Comparison of ENCODE assay signal across 1 cellular context in the genomic region with DNA sequence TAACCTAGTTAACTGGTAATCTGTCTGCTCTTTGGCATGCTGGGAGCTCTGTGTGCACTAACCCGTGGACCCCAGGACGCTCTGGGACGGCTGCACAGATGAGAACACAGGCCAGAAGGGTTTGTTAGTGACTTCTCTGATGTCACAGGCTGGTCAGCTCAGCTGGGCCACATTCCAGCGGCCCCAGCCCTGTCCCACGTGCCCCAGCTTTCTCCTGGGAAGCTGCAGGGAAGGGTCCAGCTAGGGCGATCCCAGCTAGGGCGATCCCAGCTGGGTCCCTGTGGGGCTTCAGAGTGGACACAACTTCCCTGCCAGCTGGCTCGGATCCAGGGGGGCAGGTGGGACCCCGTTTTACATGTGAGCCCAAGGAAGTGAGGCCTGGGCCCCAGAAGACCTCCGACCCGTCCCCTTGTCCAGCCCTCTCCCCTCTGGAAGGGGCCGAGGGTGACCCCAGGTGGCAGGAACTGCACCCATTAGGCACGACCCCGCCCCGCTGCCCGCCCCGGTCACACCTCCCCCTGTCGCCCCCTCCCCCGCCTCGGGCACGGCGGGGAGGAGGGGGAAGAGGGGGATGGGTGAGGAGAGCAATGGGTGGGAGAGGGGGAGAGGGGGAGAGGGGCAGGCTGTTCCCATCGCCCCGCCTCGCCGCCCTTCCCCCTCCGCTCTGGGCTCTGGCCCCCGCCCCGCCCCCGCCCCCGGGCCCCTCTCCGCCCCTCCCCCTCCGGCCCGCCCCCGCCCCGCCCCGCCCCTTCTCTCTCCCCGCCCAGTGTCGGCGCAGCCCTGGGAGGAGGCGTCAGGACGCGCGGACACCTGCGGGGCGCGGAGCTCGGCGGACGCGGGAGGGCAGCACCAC.
TF ChIP-seq lines count a peak whose summit lies in the region.

No MANE protein-coding gene starts in this region.

TF ChIP-seq in HepG2, 621 proteins besides CTCF, POLR2A, EP300 and RAD21 (continued from another document and continues in another):
- TF ChIP-seq, protein P1, sequence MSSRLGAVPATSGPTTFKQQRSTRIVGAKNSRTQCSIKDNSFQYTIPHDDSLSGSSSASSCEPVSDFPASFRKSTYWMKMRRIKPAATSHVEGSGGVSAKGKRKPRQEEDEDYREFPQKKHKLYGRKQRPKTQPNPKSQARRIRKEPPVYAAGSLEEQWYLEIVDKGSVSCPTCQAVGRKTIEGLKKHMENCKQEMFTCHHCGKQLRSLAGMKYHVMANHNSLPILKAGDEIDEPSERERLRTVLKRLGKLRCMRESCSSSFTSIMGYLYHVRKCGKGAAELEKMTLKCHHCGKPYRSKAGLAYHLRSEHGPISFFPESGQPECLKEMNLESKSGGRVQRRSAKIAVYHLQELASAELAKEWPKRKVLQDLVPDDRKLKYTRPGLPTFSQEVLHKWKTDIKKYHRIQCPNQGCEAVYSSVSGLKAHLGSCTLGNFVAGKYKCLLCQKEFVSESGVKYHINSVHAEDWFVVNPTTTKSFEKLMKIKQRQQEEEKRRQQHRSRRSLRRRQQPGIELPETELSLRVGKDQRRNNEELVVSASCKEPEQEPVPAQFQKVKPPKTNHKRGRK (CRISPR knock-in tag; IDR thresholded peaks at IDR 0.05): no peak
- no peak for TF ChIP-seq DR1 (CRISPR knock-in tag; IDR thresholded peaks at IDR 0.05)
- no peak; the same call in 1 of the 2 replicates for TF ChIP-seq SSRP1 (CRISPR knock-in tag; IDR thresholded peaks at IDR 0.05)
- TF ChIP-seq, protein P2, sequence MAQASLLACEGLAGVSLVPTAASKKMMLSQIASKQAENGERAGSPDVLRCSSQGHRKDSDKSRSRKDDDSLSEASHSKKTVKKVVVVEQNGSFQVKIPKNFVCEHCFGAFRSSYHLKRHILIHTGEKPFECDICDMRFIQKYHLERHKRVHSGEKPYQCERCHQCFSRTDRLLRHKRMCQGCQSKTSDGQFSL (CRISPR knock-in tag; IDR thresholded peaks at IDR 0.05): no peak
- TF ChIP-seq, protein P3, sequence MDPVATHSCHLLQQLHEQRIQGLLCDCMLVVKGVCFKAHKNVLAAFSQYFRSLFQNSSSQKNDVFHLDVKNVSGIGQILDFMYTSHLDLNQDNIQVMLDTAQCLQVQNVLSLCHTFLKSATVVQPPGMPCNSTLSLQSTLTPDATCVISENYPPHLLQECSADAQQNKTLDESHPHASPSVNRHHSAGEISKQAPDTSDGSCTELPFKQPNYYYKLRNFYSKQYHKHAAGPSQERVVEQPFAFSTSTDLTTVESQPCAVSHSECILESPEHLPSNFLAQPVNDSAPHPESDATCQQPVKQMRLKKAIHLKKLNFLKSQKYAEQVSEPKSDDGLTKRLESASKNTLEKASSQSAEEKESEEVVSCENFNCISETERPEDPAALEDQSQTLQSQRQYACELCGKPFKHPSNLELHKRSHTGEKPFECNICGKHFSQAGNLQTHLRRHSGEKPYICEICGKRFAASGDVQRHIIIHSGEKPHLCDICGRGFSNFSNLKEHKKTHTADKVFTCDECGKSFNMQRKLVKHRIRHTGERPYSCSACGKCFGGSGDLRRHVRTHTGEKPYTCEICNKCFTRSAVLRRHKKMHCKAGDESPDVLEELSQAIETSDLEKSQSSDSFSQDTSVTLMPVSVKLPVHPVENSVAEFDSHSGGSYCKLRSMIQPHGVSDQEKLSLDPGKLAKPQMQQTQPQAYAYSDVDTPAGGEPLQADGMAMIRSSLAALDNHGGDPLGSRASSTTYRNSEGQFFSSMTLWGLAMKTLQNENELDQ (CRISPR knock-in tag; IDR thresholded peaks at IDR 0.05; ENCODE audit: borderline replicate concordance): no peak
- TF ChIP-seq XRCC5 (optimal IDR thresholded peaks at IDR 0.05; ENCODE audit: low read length): peak; percentile 66
- TF ChIP-seq, protein P4, sequence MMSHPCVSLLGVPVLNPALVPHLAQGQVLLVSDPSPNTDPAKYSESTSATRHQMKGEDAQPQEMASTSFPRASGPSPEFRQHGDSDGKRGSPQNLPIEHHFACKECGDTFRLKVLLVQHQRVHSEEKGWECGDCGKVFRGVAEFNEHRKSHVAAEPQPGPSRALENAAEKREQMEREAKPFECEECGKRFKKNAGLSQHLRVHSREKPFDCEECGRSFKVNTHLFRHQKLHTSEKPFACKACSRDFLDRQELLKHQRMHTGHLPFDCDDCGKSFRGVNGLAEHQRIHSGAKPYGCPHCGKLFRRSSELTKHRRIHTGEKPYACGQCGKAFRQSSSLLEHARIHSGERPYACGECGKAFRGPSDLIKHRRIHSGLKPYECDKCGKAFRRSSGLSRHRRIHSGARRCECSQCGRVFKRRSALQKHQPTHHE (CRISPR knock-in tag; IDR thresholded peaks at IDR 0.05; ENCODE audit: borderline replicate concordance): 0 out of 2 replicates have a peak, but pooled peaks have one; percentile 69
- TF ChIP-seq ZNF260 (CRISPR knock-in tag; IDR thresholded peaks at IDR 0.05; ENCODE audit: borderline replicate concordance, low read depth): no peak
- TF ChIP-seq ZNF230 (CRISPR knock-in tag; IDR thresholded peaks at IDR 0.05): no peak
- TF ChIP-seq ZIK1 (CRISPR knock-in tag; IDR thresholded peaks at IDR 0.05; ENCODE audit: borderline replicate concordance, low read depth): no peak
- TF ChIP-seq, protein P5, sequence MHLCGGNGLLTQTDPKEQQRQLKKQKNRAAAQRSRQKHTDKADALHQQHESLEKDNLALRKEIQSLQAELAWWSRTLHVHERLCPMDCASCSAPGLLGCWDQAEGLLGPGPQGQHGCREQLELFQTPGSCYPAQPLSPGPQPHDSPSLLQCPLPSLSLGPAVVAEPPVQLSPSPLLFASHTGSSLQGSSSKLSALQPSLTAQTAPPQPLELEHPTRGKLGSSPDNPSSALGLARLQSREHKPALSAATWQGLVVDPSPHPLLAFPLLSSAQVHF (CRISPR knock-in tag; IDR thresholded peaks at IDR 0.05): no peak
- TF ChIP-seq, protein P6, sequence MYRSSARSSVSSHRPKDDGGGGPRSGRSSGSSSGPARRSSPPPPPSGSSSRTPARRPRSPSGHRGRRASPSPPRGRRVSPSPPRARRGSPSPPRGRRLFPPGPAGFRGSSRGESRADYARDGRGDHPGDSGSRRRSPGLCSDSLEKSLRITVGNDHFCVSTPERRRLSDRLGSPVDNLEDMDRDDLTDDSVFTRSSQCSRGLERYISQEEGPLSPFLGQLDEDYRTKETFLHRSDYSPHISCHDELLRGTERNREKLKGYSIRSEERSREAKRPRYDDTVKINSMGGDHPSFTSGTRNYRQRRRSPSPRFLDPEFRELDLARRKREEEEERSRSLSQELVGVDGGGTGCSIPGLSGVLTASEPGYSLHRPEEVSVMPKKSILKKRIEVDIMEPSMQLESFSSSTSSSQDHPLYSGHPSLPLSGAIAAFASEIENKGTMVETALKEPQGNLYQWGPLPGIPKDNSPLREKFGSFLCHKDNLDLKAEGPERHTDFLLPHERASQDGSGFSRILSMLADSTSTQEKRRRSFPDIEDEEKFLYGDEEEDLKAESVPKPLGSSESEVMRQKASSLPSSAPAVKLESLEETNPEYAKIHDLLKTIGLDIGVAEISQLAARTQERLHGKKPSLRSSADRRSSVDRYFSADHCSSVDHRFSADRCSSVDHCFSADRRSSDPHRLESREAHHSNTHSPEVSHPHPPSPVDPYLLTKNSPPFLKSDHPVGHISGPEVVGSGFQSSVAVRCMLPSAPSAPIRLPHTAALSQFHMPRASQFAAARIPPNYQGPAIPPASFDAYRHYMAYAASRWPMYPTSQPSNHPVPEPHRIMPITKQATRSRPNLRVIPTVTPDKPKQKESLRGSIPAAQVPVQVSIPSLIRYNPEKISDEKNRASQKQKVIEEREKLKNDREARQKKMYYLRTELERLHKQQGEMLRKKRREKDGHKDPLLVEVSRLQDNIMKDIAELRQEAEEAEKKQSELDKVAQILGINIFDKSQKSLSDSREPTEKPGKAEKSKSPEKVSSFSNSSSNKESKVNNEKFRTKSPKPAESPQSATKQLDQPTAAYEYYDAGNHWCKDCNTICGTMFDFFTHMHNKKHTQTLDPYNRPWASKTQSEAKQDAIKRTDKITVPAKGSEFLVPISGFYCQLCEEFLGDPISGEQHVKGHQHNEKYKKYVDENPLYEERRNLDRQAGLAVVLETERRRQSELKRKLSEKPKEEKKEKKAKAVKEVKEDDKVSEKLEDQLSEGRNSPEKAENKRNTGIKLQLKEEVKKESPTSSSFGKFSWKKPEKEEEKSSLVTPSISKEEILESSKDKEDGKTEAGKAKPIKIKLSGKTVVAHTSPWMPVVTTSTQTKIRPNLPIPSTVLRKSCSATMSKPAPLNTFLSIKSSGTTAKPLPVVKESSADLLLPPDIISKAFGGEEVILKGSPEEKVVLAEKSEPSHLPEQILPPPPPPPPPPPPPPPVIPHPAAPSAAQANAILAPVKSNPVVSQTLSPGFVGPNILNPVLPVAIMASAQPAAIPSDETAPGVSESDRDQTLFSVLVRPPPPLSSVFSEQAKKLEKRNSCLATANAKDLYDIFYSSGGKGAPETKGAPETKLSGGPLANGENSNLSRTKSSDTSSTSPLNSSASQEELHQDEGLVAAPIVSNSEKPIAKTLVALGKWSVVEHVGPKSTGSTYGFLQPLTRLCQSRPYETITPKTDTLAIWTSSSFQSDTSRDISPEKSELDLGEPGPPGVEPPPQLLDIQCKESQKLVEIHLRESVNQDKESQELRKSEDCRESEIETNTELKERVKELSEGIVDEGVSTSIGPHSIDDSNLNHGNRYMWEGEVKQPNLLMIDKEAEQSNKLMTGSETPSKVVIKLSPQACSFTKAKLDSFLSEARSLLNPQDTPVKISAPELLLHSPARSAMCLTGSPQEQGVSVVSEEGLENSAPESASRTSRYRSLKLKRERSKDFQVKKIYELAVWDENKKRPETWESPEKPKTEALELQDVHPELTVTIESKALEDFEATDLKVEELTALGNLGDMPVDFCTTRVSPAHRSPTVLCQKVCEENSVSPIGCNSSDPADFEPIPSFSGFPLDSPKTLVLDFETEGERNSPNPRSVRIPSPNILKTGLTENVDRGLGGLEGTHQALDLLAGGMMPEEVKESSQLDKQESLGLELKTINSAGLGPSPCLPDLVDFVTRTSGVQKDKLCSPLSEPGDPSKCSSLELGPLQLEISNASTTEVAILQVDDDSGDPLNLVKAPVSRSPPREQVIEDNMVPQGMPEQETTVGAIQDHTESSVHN (CRISPR knock-in tag; IDR thresholded peaks at IDR 0.05): no peak
- TF ChIP-seq ZNF776 (CRISPR knock-in tag; IDR thresholded peaks at IDR 0.05): peak; percentile 55; the same call in 1 of the 2 replicates
- TF ChIP-seq, protein P7, sequence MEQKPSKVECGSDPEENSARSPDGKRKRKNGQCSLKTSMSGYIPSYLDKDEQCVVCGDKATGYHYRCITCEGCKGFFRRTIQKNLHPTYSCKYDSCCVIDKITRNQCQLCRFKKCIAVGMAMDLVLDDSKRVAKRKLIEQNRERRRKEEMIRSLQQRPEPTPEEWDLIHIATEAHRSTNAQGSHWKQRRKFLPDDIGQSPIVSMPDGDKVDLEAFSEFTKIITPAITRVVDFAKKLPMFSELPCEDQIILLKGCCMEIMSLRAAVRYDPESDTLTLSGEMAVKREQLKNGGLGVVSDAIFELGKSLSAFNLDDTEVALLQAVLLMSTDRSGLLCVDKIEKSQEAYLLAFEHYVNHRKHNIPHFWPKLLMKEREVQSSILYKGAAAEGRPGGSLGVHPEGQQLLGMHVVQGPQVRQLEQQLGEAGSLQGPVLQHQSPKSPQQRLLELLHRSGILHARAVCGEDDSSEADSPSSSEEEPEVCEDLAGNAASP (CRISPR knock-in tag; IDR thresholded peaks at IDR 0.05; ENCODE audit: borderline replicate concordance): no peak
- TF ChIP-seq ZNF543 (CRISPR knock-in tag; IDR thresholded peaks at IDR 0.05): no peak
- TF ChIP-seq SOX13 (IDR thresholded peaks at IDR 0.05): no peak
- TF ChIP-seq SOX13 (CRISPR knock-in tag; conservative IDR thresholded peaks at IDR 0.05 in 1 of 2, IDR thresholded peaks at IDR 0.05 in 1 of 2): no peak
- peak; percentile 42 for TF ChIP-seq GATAD2A (CRISPR knock-in tag; IDR thresholded peaks at IDR 0.05)
- TF ChIP-seq, protein P8, sequence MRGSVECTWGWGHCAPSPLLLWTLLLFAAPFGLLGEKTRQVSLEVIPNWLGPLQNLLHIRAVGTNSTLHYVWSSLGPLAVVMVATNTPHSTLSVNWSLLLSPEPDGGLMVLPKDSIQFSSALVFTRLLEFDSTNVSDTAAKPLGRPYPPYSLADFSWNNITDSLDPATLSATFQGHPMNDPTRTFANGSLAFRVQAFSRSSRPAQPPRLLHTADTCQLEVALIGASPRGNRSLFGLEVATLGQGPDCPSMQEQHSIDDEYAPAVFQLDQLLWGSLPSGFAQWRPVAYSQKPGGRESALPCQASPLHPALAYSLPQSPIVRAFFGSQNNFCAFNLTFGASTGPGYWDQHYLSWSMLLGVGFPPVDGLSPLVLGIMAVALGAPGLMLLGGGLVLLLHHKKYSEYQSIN (CRISPR knock-in tag; IDR thresholded peaks at IDR 0.05; ENCODE audit: borderline replicate concordance): no peak
- TF ChIP-seq ZNF572 (CRISPR knock-in tag; IDR thresholded peaks at IDR 0.05): 0 out of 2 replicates have a peak, but pooled peaks have one; percentile 54
- TF ChIP-seq SRY (CRISPR knock-in tag; IDR thresholded peaks at IDR 0.05): no peak
- TF ChIP-seq ZNF251 (CRISPR knock-in tag; IDR thresholded peaks at IDR 0.05): no peak
- no peak for TF ChIP-seq TRIM24 (CRISPR knock-in tag; IDR thresholded peaks at IDR 0.05)
- TF ChIP-seq ZNF256 (CRISPR knock-in tag; conservative IDR thresholded peaks at IDR 0.05): no peak
- TF ChIP-seq, protein P9, sequence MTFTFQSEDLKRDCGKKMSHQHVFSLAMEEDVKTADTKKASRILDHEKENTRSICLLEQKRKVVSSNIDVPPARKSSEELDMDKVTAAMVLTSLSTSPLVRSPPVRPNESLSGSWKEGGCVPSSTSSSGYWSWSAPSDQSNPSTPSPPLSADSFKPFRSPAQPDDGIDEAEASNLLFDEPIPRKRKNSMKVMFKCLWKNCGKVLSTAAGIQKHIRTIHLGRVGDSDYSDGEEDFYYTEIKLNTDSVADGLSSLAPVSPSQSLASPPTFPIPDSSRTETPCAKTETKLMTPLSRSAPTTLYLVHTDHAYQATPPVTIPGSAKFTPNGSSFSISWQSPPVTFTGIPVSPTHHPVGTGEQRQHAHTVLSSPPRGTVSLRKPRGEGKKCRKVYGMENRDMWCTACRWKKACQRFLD (CRISPR knock-in tag; IDR thresholded peaks at IDR 0.05; ENCODE audit: borderline replicate concordance): no peak
- no peak for TF ChIP-seq HNF4G (IDR thresholded peaks at IDR 0.05; ENCODE audit: borderline replicate concordance, low read depth, low read length)
- TF ChIP-seq HNF4G (CRISPR knock-in tag; IDR thresholded peaks at IDR 0.05; ENCODE audit: borderline replicate concordance, low read depth): no peak
- 0 out of 2 replicates have a peak, but pooled peaks have one; percentile 65 for TF ChIP-seq ZNF180 (CRISPR knock-in tag; IDR thresholded peaks at IDR 0.05; ENCODE audit: borderline replicate concordance, low read depth)
- TF ChIP-seq EZH2 (conservative IDR thresholded peaks at IDR 0.05; ENCODE audit: low read depth, low read length): no peak
- TF ChIP-seq ZNF713 (CRISPR knock-in tag; IDR thresholded peaks at IDR 0.05): no peak
- peak; percentile 41; the same call in 1 of the 2 replicates for TF ChIP-seq BORCS8-MEF2B (CRISPR knock-in tag; IDR thresholded peaks at IDR 0.05)
- peak; percentile 92 for TF ChIP-seq MYC (CRISPR knock-in tag; IDR thresholded peaks at IDR 0.05; ENCODE audit: borderline replicate concordance)
- TF ChIP-seq, protein P10, sequence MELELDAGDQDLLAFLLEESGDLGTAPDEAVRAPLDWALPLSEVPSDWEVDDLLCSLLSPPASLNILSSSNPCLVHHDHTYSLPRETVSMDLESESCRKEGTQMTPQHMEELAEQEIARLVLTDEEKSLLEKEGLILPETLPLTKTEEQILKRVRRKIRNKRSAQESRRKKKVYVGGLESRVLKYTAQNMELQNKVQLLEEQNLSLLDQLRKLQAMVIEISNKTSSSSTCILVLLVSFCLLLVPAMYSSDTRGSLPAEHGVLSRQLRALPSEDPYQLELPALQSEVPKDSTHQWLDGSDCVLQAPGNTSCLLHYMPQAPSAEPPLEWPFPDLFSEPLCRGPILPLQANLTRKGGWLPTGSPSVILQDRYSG (CRISPR knock-in tag; IDR thresholded peaks at IDR 0.05): no peak
